20 cellular contexts compared by ENCODE assay signal in genomic region chr1:39117985-39118384, GRCh38.
DNase-seq lines count a peak whose midpoint lies in the region; ATAC-seq and TF ChIP-seq lines count a peak whose summit lies in the region.
"Had no signal": no experiment of that assay in that cellular context is flagged by ENCODE, and none has a peak within 500 bp of the region (broad histone marks: within the 10 kb centered on the region; RNA-seq: fewer than 3 reads in every experiment).

No MANE protein-coding gene starts in this region.

- no peaks in the 10 kb centered on the region for H3K9me3 ChIP-seq in HCT116 (ENCODE audit: control insufficient read depth in 1 of 2, insufficient read depth in 1 of 2, low read depth in 1 of 2, low read length in 2 of 2)
- no peaks in the 10 kb centered on the region for H3K9me3 ChIP-seq in SK-N-SH
- H3K9me3 ChIP-seq in psoas muscle: no peaks in the 10 kb centered on the region
- no peaks in the 10 kb centered on the region for H3K9me3 ChIP-seq in A673 (ENCODE audit: low read depth, low read length, poor library complexity, severe bottlenecking)
- H3K9me3 ChIP-seq: adrenal gland, uterus had no signal

- peaks cover 32% of the 10 kb centered on the region for H3K79me2 ChIP-seq in HCT116 (ENCODE audit: insufficient read depth, low read length)
- H3K79me2 ChIP-seq in SK-N-SH (ENCODE audit: insufficient read depth): peaks cover 99% of the 10 kb centered on the region

- WGBS in SK-N-SH (ENCODE audit: low lambda C conversion rate): 18% methylated on average over 1 of the region's 1 CpG
- WGBS in psoas muscle, 3 donors: 11 to 19% (median 19%) methylated on average over 1 of the region's 1 CpG

- H2AFZ ChIP-seq in HCT116 (ENCODE audit: low read depth, low read length, poor library complexity, severe bottlenecking) (no peak overlapping the region), SK-N-SH (ENCODE audit: low read depth) (no peak overlapping the region)
- H2AFZ ChIP-seq: GM23248 had no signal

- H3K27me3 ChIP-seq in HCT116 (ENCODE audit: insufficient read depth, low read length) (no peaks in the 10 kb centered on the region), SK-N-SH (ENCODE audit: insufficient read depth) (no peaks in the 10 kb centered on the region), psoas muscle (ENCODE audit: insufficient read depth in 3 of 3, low read length in 2 of 3) (no peaks in the 10 kb centered on the region), A673 (replicated peaks; ENCODE audit: insufficient read depth, low read depth, low read length, poor library complexity) (no peaks in the 10 kb centered on the region)
- H3K27me3 ChIP-seq: adrenal gland, uterus had no signal

- H3K36me3 ChIP-seq in HCT116 (ENCODE audit: control insufficient read depth in 1 of 2, insufficient read depth in 2 of 2, low read length in 2 of 2) (no peaks in the 10 kb centered on the region), SK-N-SH (replicated peaks in 1 of 2; ENCODE audit: control insufficient read depth in 1 of 2, insufficient read depth in 2 of 2, low read length in 1 of 2) (peaks cover 0 to 5% of the 10 kb centered on the region in 2 experiments), psoas muscle (ENCODE audit: insufficient read depth in 1 of 2, low read depth in 1 of 2) (peaks cover under 1 to 12% of the 10 kb centered on the region in 2 donors), A673 (ENCODE audit: insufficient read depth, low read length, poor library complexity, severe bottlenecking) (no peaks in the 10 kb centered on the region)
- H3K36me3 ChIP-seq: adrenal gland, uterus had no signal

- no peak for ATAC-seq in HCT116
- peak; percentile 60 to 80 (median 78) for ATAC-seq in psoas muscle
- no peak for ATAC-seq in GM18873 (IDR thresholded peaks at IDR 0.05; ENCODE audit: low FRiP score, unreplicated experiment)
- ATAC-seq: activated CD4-positive, alpha-beta T cell treated with anti-CD3 and anti-CD28 coated beads for 36 hours had no signal

- TF ChIP-seq CTCF in HCT116 (IDR thresholded peaks at IDR 0.05 in 2 of 3, conservative IDR thresholded peaks at IDR 0.05 in 1 of 3; ENCODE audit: borderline replicate concordance in 1 of 3, insufficient read depth in 1 of 3, low read depth in 2 of 3, low read length in 2 of 3) (no peak), SK-N-SH (IDR thresholded peaks at IDR 0.05) (no peak), psoas muscle (IDR thresholded peaks at IDR 0.05) (no peak), A673 (conservative IDR thresholded peaks at IDR 0.05; ENCODE audit: low read depth, low read length) (no peak)

- intact Hi-C loops in HCT116 (cut with micrococcal nuclease): loop anchor here (5.0 kb wide), 1 partner anchor 74 kb away; no protein-coding TSS in a partner anchor
- intact Hi-C loops in psoas muscle (cut with DNase I): no loop called here
- intact Hi-C loops in A673 (cut with micrococcal nuclease; ENCODE audit: unreplicated experiment): loop anchor here (1.0 kb wide), 1 partner anchor 12 kb away; no protein-coding TSS in a partner anchor

- H3F3A ChIP-seq in SK-N-SH (replicated peaks; ENCODE audit: insufficient read depth): peaks cover 5% of the 10 kb centered on the region

- no peak for TF ChIP-seq POLR2A in HCT116 (IDR thresholded peaks at IDR 0.05; ENCODE audit: borderline replicate concordance, extremely low read depth, insufficient read depth, insufficient read length)

- H3K9me2 ChIP-seq in HCT116 (ENCODE audit: insufficient read depth) (no peaks in the 10 kb centered on the region), SK-N-SH (no peaks in the 10 kb centered on the region)

- TF ChIP-seq EP300 in SK-N-SH (IDR thresholded peaks at IDR 0.05; ENCODE audit: borderline replicate concordance in 1 of 2, low read depth in 1 of 2, low read length in 1 of 2): no peak

- H3K27ac ChIP-seq in HCT116 (ENCODE audit: low read depth, low read length) (peak overlapping the region; percentile 43; the same call in 1 of the 2 replicates), SK-N-SH (ENCODE audit: low read depth in 2 of 2, low read length in 1 of 2) (peak overlapping the region in 1 of 2 experiments; percentile 22; a peak in 1 of 4 replicates), psoas muscle (peak overlapping the region; percentile 1), A673 (ENCODE audit: low read depth, low read length, poor library complexity, severe bottlenecking) (no peak overlapping the region)
- H3K27ac ChIP-seq: GM23248, SK-N-MC, uterus had no signal

- RAD21 ChIA-PET in HCT116 (lab: Charles Lee; ENCODE audit: low non-redundant PET in 1 of 2, low total read pairs in 2 of 2, uncharacterized antibody in 2 of 2, unreplicated experiment in 2 of 2): interaction anchor here in 1 of 2 experiments (0.6 kb wide), 1 partner anchor 129 kb away, joined by 4 read pairs; no protein-coding TSS in a partner anchor

- TF ChIP-seq RAD21 in HCT116 (IDR thresholded peaks at IDR 0.05; ENCODE audit: low read depth) (no peak), SK-N-SH (IDR thresholded peaks at IDR 0.05; ENCODE audit: low read length) (no peak)

- POLR2A ChIA-PET in HCT116 (lab: Charles Lee): no interaction called here
- POLR2A ChIA-PET in SK-N-SH (lab: Yijun Ruan, JAX): no interaction called here
- POLR2A ChIA-PET in A673 (lab: Charles Lee; ENCODE audit: low non-redundant PET): no interaction called here

- H3K4me2 ChIP-seq in HCT116 (ENCODE audit: low read length) (peak overlapping the region; percentile 63), SK-N-SH (peak overlapping the region; percentile 35; the same call in 1 of the 2 replicates)

- H3K4me1 ChIP-seq in HCT116 (ENCODE audit: control insufficient read depth in 1 of 2, insufficient read depth in 2 of 2, low read length in 2 of 2): peaks cover 47 to 48% of the 10 kb centered on the region in 2 experiments
- peaks cover 18 to 25% of the 10 kb centered on the region in 2 experiments; a peak in 3 of 4 replicates for H3K4me1 ChIP-seq in SK-N-SH (ENCODE audit: control insufficient read depth in 1 of 2, insufficient read depth in 2 of 2, low read depth in 1 of 2, low read length in 1 of 2)
- H3K4me1 ChIP-seq in psoas muscle: peaks cover 45% of the 10 kb centered on the region
- peaks cover 10% of the 10 kb centered on the region for H3K4me1 ChIP-seq in A673 (ENCODE audit: insufficient read depth, low read length, poor library complexity, severe bottlenecking)

- H3K4me3 ChIP-seq in HCT116 (replicated peaks in 1 of 2; ENCODE audit: low read depth in 1 of 2, low read length in 2 of 2) (peak overlapping the region in 1 of 2 experiments; percentile 4; a peak in 1 of 4 replicates), SK-N-SH (ENCODE audit: low read depth in 2 of 2, low read length in 1 of 2) (no peak overlapping the region), psoas muscle (no peak overlapping the region), A673 (ENCODE audit: low read depth, low read length, poor library complexity, severe bottlenecking) (no peak overlapping the region)
- H3K4me3 ChIP-seq: adrenal gland, GM23248, SK-N-MC, uterus had no signal

- CTCF ChIA-PET in HCT116 (lab: Charles Lee) (interaction anchor here (1.5 to 1.9 kb wide), 3 partner anchors 15 to 74 kb away, joined by 3 to 9 read pairs (median 7); no protein-coding TSS in a partner anchor), SK-N-SH (lab: Yijun Ruan, JAX) (interaction anchor here (1.3 to 1.9 kb wide), 2 partner anchors 74 to 141 kb away, joined by 5 to 6 read pairs; no protein-coding TSS in a partner anchor), A673 (lab: Charles Lee) (no interaction called here)

- DNase-seq in HCT116 (ENCODE audit: low read depth, low spot score) (no peak), SK-N-SH (no peak), kidney tubule cell (ENCODE audit: low spot score) (peak; percentile 29), psoas muscle (no peak), NCI-H1048 (lab: John Stamatoyannopoulos, UW) (no peak), A673 (ENCODE audit: low spot score) (no peak)
- no peak for DNase-seq in activated T-cell treated with anti-CD3 and anti-CD28 coated beads, Interleukin-2, amount 50 U/mL, for 1 hour
- DNase-seq: activated CD4-positive, alpha-beta T cell treated with anti-CD3 and anti-CD28 coated beads for 36 hours; CD8-positive, alpha-beta memory T cell; DMS79 treated with DMSO at 0.1 percent for 48 hours; effector memory CD4-positive, alpha-beta T cell; midbrain; NCI-H2171 treated with DMSO at 0.1 percent for 48 hours; NCI-H748 treated with DMSO at 0.1 percent for 48 hours; stimulated activated naive CD4-positive, alpha-beta T cell treated with Interleukin-2 at 50 U/mL for 16 hours; uterus had no signal

- no TSS peak for BruUV-seq in HCT116 (replicated peaks; lab: Mats Ljungman, UMichigan)
- BruUV-seq in A673 (replicated peaks; lab: Mats Ljungman, UMichigan): no TSS peak

- H3K9ac ChIP-seq in HCT116 (ENCODE audit: low read length): no peak overlapping the region; the same call in 1 of the 2 replicates
- H3K9ac ChIP-seq in SK-N-SH: no peak overlapping the region
- H3K9ac ChIP-seq: GM23248 had no signal

- H4K20me1 ChIP-seq in HCT116 (ENCODE audit: insufficient read depth) (no peaks in the 10 kb centered on the region; the same call in 1 of the 2 replicates), SK-N-SH (ENCODE audit: insufficient read depth) (peaks cover 82% of the 10 kb centered on the region)

TF ChIP-seq in HCT116, 20 proteins besides CTCF, POLR2A, EP300 and RAD21:
- no peak for TF ChIP-seq CBX3 (IDR thresholded peaks at IDR 0.05; ENCODE audit: low read depth)

TF ChIP-seq in SK-N-SH, 30 proteins besides CTCF, POLR2A, EP300 and RAD21 (continues in another document):
- no peak for TF ChIP-seq MXI1 (IDR thresholded peaks at IDR 0.05; ENCODE audit: low read depth, low read length)
- TF ChIP-seq TEAD4 (IDR thresholded peaks at IDR 0.05; ENCODE audit: borderline replicate concordance, insufficient read depth): no peak
- TF ChIP-seq POLR2AphosphoS5 (IDR thresholded peaks at IDR 0.05; ENCODE audit: low read depth, low read length): no peak
- TF ChIP-seq TAF1 (IDR thresholded peaks at IDR 0.05; ENCODE audit: borderline replicate concordance, low read depth, low read length): no peak

Comparison
In these comparisons a context has a peak if more than half of its experiments do, and no peak if none do; other contexts are left out.
1. ATAC-seq: peak in psoas muscle (4 of 4); none in HCT116 (single experiment) and GM18873 (single experiment).
2. intact Hi-C loops: an anchor here in HCT116 (5.0 kb wide) and A673 (1.0 kb wide); none called in psoas muscle.